In the genomic region with DNA sequence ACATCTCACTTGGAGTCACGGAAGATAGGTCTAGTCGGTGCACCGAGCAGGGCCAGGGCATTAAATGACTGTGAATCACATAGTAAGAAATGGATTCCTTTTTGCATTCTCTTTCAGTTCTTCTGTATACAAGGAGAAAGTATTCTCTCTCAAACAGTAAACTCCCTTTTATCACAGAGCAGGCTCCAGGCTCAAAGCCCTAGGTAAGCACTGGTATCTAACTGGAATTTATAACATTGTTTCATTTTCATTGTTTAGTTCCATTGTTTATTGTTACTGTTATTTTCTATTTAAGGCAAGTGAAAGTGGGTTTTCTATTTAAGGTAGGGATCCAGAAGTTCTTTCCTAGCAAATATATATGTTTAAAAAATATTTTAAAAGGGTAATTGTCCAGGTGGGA, we compare ENCODE assay signal across 16 cellular contexts. TPM values are rescaled to one million over a fixed set of nuclear protein-coding genes. Genes with fewer than 3 reads are reported as not detected.
DNase-seq lines count a peak whose midpoint lies in the region; ATAC-seq, FAIRE-seq and TF ChIP-seq lines count a peak whose summit lies in the region.
"Had no signal": no experiment of that assay in that cellular context is flagged by ENCODE, and none has a peak within 500 bp of the region (broad histone marks: within the 10 kb centered on the region; RNA-seq: fewer than 3 reads in every experiment).

No MANE protein-coding gene starts in this region.

- H3K36me3 ChIP-seq in keratinocyte (ENCODE audit: control insufficient read depth in 2 of 2, extremely low read depth in 1 of 2, insufficient read depth in 2 of 2, low read length in 2 of 2) (no peaks in the 10 kb centered on the region), tibial nerve (no peaks in the 10 kb centered on the region)

- no peaks in the 10 kb centered on the region for H3K27me3 ChIP-seq in keratinocyte (ENCODE audit: control insufficient read depth, extremely low read depth, insufficient read depth, low read length)
- H3K27me3 ChIP-seq in tibial nerve, result peaks cover 0 to 47% of the 10 kb centered on the region in 2 donors

- 79 to 85% methylated on average over 3 of the region's 3 CpGs for WGBS in tibial nerve, 2 donors

- FAIRE-seq in keratinocyte (lab: Jason Lieb, UNC), result peak; percentile 56
- FAIRE-seq: A549, frontal cortex had no signal

- no peak for ATAC-seq in stimulated activated effector memory CD8-positive, alpha-beta T cell treated with anti-CD3 and anti-CD28 coated beads, Interleukin-12 subunit alpha, Interleukin-12 subunit beta, amount 100 ng/mL, for 72 hours
- no peak for ATAC-seq in HG03521 (IDR thresholded peaks at IDR 0.05; ENCODE audit: unreplicated experiment)
- ATAC-seq: activated CD8-positive, alpha-beta memory T cell treated with anti-CD3 and anti-CD28 coated beads, Interleukin-2, amount 10 ng/mL, durations not matched to agents 7 days and 5 days had no signal

- H3K4me2 ChIP-seq in keratinocyte (ENCODE audit: control insufficient read depth, extremely low read depth, insufficient read depth, low read depth, low read length), result peak overlapping the region; percentile 88

- peaks cover 31% of the 10 kb centered on the region for H3K4me1 Mint-ChIP-seq in activated CD4-positive, alpha-beta T cell treated with anti-CD3 and anti-CD28 coated beads, Interleukin-2, amount 10 ng/mL, durations not matched to agents 24 days and 14 days
- H3K4me1 Mint-ChIP-seq in stimulated activated effector memory CD8-positive, alpha-beta T cell treated with anti-CD3 and anti-CD28 coated beads, Interleukin-12 subunit alpha, Interleukin-12 subunit beta, amount 100 ng/mL, for 72 hours, result peaks cover 18% of the 10 kb centered on the region

- H3K27ac ChIP-seq in VCaP, result peak overlapping the region; percentile 99
- H3K27ac ChIP-seq in keratinocyte (ENCODE audit: control insufficient read depth, insufficient read depth, low read length), result peak overlapping the region; percentile 60
- no peak overlapping the region for H3K27ac ChIP-seq in tibial nerve

- TF ChIP-seq POLR2A in tibial nerve (IDR thresholded peaks at IDR 0.05), result no peak

- H3K4me1 ChIP-seq in keratinocyte (ENCODE audit: control insufficient read depth, extremely low read depth, insufficient read depth, low read length), result peaks cover 19% of the 10 kb centered on the region
- peaks cover 0 to 16% (median 2%) of the 10 kb centered on the region in 4 donors for H3K4me1 ChIP-seq in tibial nerve

- no peak for DNase-seq in activated CD4-positive, alpha-beta T cell treated with anti-CD3 and anti-CD28 coated beads, Interleukin-2, amount 10 ng/mL, durations not matched to agents 24 days and 14 days
- DNase-seq in activated CD4-positive, alpha-beta T cell treated with anti-CD3 and anti-CD28 coated beads for 4 hours, result no peak
- DNase-seq in keratinocyte (ENCODE audit: low read depth, low spot score) (no peak), NCI-H526 treated with DMSO at 0.1 percent for 48 hours (lab: John Stamatoyannopoulos, UW) (no peak), tibial nerve (ENCODE audit: low spot score in 2 of 2) (no peak)
- DNase-seq in stimulated activated effector memory CD8-positive, alpha-beta T cell treated with anti-CD3 and anti-CD28 coated beads, Interleukin-12 subunit alpha, Interleukin-12 subunit beta, amount 100 ng/mL, for 72 hours (ENCODE audit: low spot score in 2 of 2), result no peak
- DNase-seq: activated CD8-positive, alpha-beta memory T cell treated with anti-CD3 and anti-CD28 coated beads, Interleukin-2, amount 10 ng/mL, durations not matched to agents 7 days and 5 days; amniotic stem cell; NCI-H1436; NCI-H526; T1000 had no signal

- H3K27ac Mint-ChIP-seq in activated CD4-positive, alpha-beta T cell treated with anti-CD3 and anti-CD28 coated beads, Interleukin-2, amount 10 ng/mL, durations not matched to agents 24 days and 14 days, result no peak overlapping the region
- no peak overlapping the region for H3K27ac Mint-ChIP-seq in stimulated activated effector memory CD8-positive, alpha-beta T cell treated with anti-CD3 and anti-CD28 coated beads, Interleukin-12 subunit alpha, Interleukin-12 subunit beta, amount 100 ng/mL, for 72 hours
- H3K27ac Mint-ChIP-seq: activated CD8-positive, alpha-beta memory T cell treated with anti-CD3 and anti-CD28 coated beads, Interleukin-2, amount 10 ng/mL, durations not matched to agents 7 days and 5 days; dendritic cell treated with granulocyte-macrophage colony-stimulating factor and Interleukin-4, amounts not matched to agents 40 ng/mL and 50 ng/mL, for 4 days had no signal

- no peaks in the 10 kb centered on the region for H4K20me1 ChIP-seq in keratinocyte (ENCODE audit: control insufficient read depth, extremely low read depth, insufficient read depth, low read length)

- H3K36me3 Mint-ChIP-seq in activated CD4-positive, alpha-beta T cell treated with anti-CD3 and anti-CD28 coated beads, Interleukin-2, amount 10 ng/mL, durations not matched to agents 24 days and 14 days (ENCODE audit: low read depth), result no peaks in the 10 kb centered on the region
- no peaks in the 10 kb centered on the region for H3K36me3 Mint-ChIP-seq in stimulated activated effector memory CD8-positive, alpha-beta T cell treated with anti-CD3 and anti-CD28 coated beads, Interleukin-12 subunit alpha, Interleukin-12 subunit beta, amount 100 ng/mL, for 72 hours
- H3K36me3 Mint-ChIP-seq: activated CD8-positive, alpha-beta memory T cell treated with anti-CD3 and anti-CD28 coated beads, Interleukin-2, amount 10 ng/mL, durations not matched to agents 7 days and 5 days had no signal

- H3K27me3 Mint-ChIP-seq in activated CD4-positive, alpha-beta T cell treated with anti-CD3 and anti-CD28 coated beads, Interleukin-2, amount 10 ng/mL, durations not matched to agents 24 days and 14 days, result peaks cover 5% of the 10 kb centered on the region

- peak overlapping the region; percentile 92 for H2AFZ ChIP-seq in keratinocyte (ENCODE audit: control insufficient read depth, low read length)

- H3K9me3 Mint-ChIP-seq in activated CD4-positive, alpha-beta T cell treated with anti-CD3 and anti-CD28 coated beads, Interleukin-2, amount 10 ng/mL, durations not matched to agents 24 days and 14 days, result no peaks in the 10 kb centered on the region
- H3K9me3 Mint-ChIP-seq in stimulated activated effector memory CD8-positive, alpha-beta T cell treated with anti-CD3 and anti-CD28 coated beads, Interleukin-12 subunit alpha, Interleukin-12 subunit beta, amount 100 ng/mL, for 72 hours, result no peaks in the 10 kb centered on the region
- H3K9me3 Mint-ChIP-seq: dendritic cell treated with granulocyte-macrophage colony-stimulating factor and Interleukin-4, amounts not matched to agents 40 ng/mL and 50 ng/mL, for 4 days had no signal

- intact Hi-C loops in activated CD4-positive, alpha-beta T cell treated with anti-CD3 and anti-CD28 coated beads, Interleukin-2, amount 10 ng/mL, durations not matched to agents 24 days and 14 days (cut with micrococcal nuclease), result loop anchor here (1.0 to 5.0 kb wide), 4 partner anchors 8 to 852 kb away; no protein-coding TSS in a partner anchor

- TF ChIP-seq CTCF in VCaP (conservative IDR thresholded peaks at IDR 0.05) (no peak), keratinocyte (optimal IDR thresholded peaks at IDR 0.05 in 1 of 3, IDR thresholded peaks at IDR 0.05 in 1 of 3, conservative IDR thresholded peaks at IDR 0.05 in 1 of 3; ENCODE audit: extremely low read depth in 1 of 3, insufficient read depth in 2 of 3, low read length in 3 of 3) (no peak), tibial nerve (IDR thresholded peaks at IDR 0.05) (no peak)

- peaks cover 19% of the 10 kb centered on the region for H3K79me2 ChIP-seq in keratinocyte (ENCODE audit: control insufficient read depth, insufficient read depth, low read length)

- peak overlapping the region; percentile 79 for H3K9ac ChIP-seq in keratinocyte (ENCODE audit: control insufficient read depth, extremely low read depth, insufficient read depth, low read length)

- H3K9me1 ChIP-seq in keratinocyte (ENCODE audit: control insufficient read depth, extremely low read depth, insufficient read depth, low read length), result no peaks in the 10 kb centered on the region

- dilution Hi-C loops in keratinocyte (cut with MboI; ENCODE audit: extremely low pct_ligation_motif_present, low sequenced_read_pairs), result no loop called here

- H3K4me3 ChIP-seq in keratinocyte (ENCODE audit: control insufficient read depth in 2 of 3, extremely low read depth in 1 of 3, insufficient read depth in 2 of 3, low read depth in 1 of 3, low read length in 3 of 3) (peak overlapping the region; percentile 63 to 77 (median 75)), tibial nerve (no peak overlapping the region)

- peak overlapping the region; percentile 53 for H3K4me3 Mint-ChIP-seq in activated CD4-positive, alpha-beta T cell treated with anti-CD3 and anti-CD28 coated beads, Interleukin-2, amount 10 ng/mL, durations not matched to agents 24 days and 14 days
- peak overlapping the region; percentile 78 for H3K4me3 Mint-ChIP-seq in stimulated activated effector memory CD8-positive, alpha-beta T cell treated with anti-CD3 and anti-CD28 coated beads, Interleukin-12 subunit alpha, Interleukin-12 subunit beta, amount 100 ng/mL, for 72 hours

- TF ChIP-seq EP300 in tibial nerve (IDR thresholded peaks at IDR 0.05), result no peak

- H3K9me3 ChIP-seq in keratinocyte (ENCODE audit: control insufficient read depth, low read depth, low read length) (no peaks in the 10 kb centered on the region), tibial nerve (no peaks in the 10 kb centered on the region)
- H3K9me3 ChIP-seq: A549 had no signal

RNA-seq across cellular contexts. Expression of gene CDK1, which starts 44.1 kb away (rescaled TPM):
- total RNA-seq in activated CD4-positive, alpha-beta T cell treated with anti-CD3 and anti-CD28 coated beads, Interleukin-2, amount 10 ng/mL, durations not matched to agents 24 days and 14 days, result 101 and 105 TPM in 2 replicates
- 5.2 to 43.8 TPM (median 19.2 TPM) in 3 replicates for polyA plus RNA-seq in keratinocyte
- polyA plus RNA-seq in keratinocyte (2011; ENCODE audit: low read depth), result not detected
- 3.8 and 9.7 TPM in 2 replicates for polyA plus RNA-seq in keratinocyte (2011; cell fraction: cytosol; rRNA removed)
- polyA plus RNA-seq in keratinocyte (2011; cell fraction: nucleus; rRNA removed), result 5.2 and 7.4 TPM in 2 replicates
- polyA plus RNA-seq in keratinocyte (2012; ENCODE audit: low replicate concordance), result 0.49 and 20.9 TPM in 2 replicates
- 0.89 to 8.6 TPM (median 2.2 TPM) in 3 replicates for polyA minus RNA-seq in keratinocyte
- polyA minus RNA-seq in keratinocyte (2011; cell fraction: cytosol; rRNA and poly(A)+ RNA removed), result 6.3 TPM
- 1.3 and 1.6 TPM in 2 replicates for polyA minus RNA-seq in keratinocyte (2011; cell fraction: nucleus; rRNA and poly(A)+ RNA removed)
- 1 to 10 TPM in 3 of 4 donors, under 1 TPM in 1; 0.66 to 3.5 (median 3.0) TPM for total RNA-seq in tibial nerve

Comparison
In these comparisons a context has a peak if more than half of its experiments do, and no peak if none do; other contexts are left out.
1. H3K27ac ChIP-seq: peak in VCaP (single experiment) and keratinocyte (single experiment); none in tibial nerve (0 of 4).
2. H3K4me3 ChIP-seq: peak in keratinocyte (3 of 3); none in tibial nerve (0 of 4).
3. RNA of gene CDK1, which starts 44.1 kb away (total RNA-seq): 101 to 105 TPM in activated CD4-positive, alpha-beta T cell treated with anti-CD3 and anti-CD28 coated beads, Interleukin-2, amount 10 ng/mL, durations not matched to agents 24 days and 14 days; 0.66 to 3.5 TPM in tibial nerve; every median in the first group is over 10 times any median in the second.